Comparison of ENCODE assay signal across 32 cellular contexts in the genomic region with DNA sequence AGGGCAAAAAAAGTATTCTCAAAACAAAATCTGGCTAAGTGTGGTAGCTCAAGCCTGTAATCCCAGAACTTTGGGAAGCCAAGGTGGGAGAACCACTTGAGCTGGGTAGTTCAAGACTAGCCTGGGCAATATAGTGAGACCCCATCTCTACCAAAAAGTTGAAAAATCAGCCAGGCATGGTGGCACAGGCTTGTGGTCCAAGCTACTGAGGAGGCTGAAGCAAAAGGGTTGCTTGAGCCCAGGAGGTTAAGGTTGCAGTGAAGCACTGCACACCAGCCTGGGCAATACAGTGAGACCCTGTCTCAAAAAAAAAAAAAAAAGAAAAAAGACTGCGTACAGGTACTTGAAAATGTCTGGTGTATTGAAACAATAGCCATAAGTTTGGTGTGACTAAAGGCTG. TPM values are rescaled to one million over a fixed set of nuclear protein-coding genes. Genes with fewer than 3 reads are reported as not detected.
"Had no signal": no experiment of that assay in that cellular context is flagged by ENCODE, and none has a peak within 500 bp of the region (broad histone marks: within the 10 kb centered on the region; RNA-seq: fewer than 3 reads in every experiment).

No MANE protein-coding gene starts in this region.

- H3K27me3 ChIP-seq: colonic mucosa, dorsolateral prefrontal cortex, esophagus squamous epithelium, gastrocnemius medialis, heart right ventricle had no signal

- H3K9me3 Mint-ChIP-seq: mesothelial cell of epicardium had no signal

- H3K36me3 Mint-ChIP-seq: naive B cell had no signal

- H3K4me3 Mint-ChIP-seq: mesothelial cell of epicardium had no signal

- H3K36me3 ChIP-seq: colonic mucosa, esophagus squamous epithelium, gastrocnemius medialis, heart right ventricle, left lung, lower lobe of right lung had no signal

- ATAC-seq: gastrocnemius medialis, heart right ventricle, left cardiac atrium, left lung, left ventricle myocardium superior, lower lobe of right lung, mucosa of descending colon had no signal

- H3K27ac Mint-ChIP-seq: mesothelial cell of epicardium had no signal

- DNase-seq: colonic mucosa; cortex of kidney; dermis blood vessel endothelial cell; dorsolateral prefrontal cortex; effector CD4-positive, alpha-beta T cell; effector memory CD4-positive, alpha-beta T cell; esophagus squamous epithelium; foreskin fibroblast; foreskin melanocyte; gastrocnemius medialis; glutamatergic neuron; head of caudate nucleus; heart right ventricle; hippocampal formation; left cardiac atrium; left lung; left ventricle myocardium superior; lower lobe of right lung; mesenchymal stem cell; mucosa of descending colon; naive B cell had no signal

- H3K9me3 ChIP-seq: colonic mucosa, esophagus squamous epithelium, gastrocnemius medialis, heart right ventricle, left lung, lower lobe of right lung, mucosa of descending colon had no signal

- H3K4me3 ChIP-seq: colonic mucosa, dorsolateral prefrontal cortex, esophagus squamous epithelium, gastrocnemius medialis, heart right ventricle, left lung, lower lobe of right lung, mucosa of descending colon had no signal

- FAIRE-seq: endothelial cell of umbilical vein, islet of Langerhans, keratinocyte had no signal

- H3K27ac ChIP-seq: colonic mucosa, dorsolateral prefrontal cortex, esophagus squamous epithelium, gastrocnemius medialis, heart right ventricle, left lung, lower lobe of right lung had no signal

RNA-seq across cellular contexts. Expression of gene CXCL9, which starts 14.8 kb away (rescaled TPM):
- total RNA-seq: dermis blood vessel endothelial cell, endothelial cell of umbilical vein, epithelial cell of proximal tubule, glomerular endothelial cell, kidney epithelial cell, lung microvascular endothelial cell, mesothelial cell of epicardium, myocyte had no signal
- polyA plus RNA-seq: endothelial cell of umbilical vein had no signal

RNA-seq across cellular contexts. Expression of gene CXCL10, which starts 30.8 kb away (rescaled TPM):
- total RNA-seq: endothelial cell of umbilical vein, kidney epithelial cell, mesothelial cell of epicardium, myocyte had no signal

RNA-seq across cellular contexts. Expression of gene CXCL11, which starts 43.4 kb away (rescaled TPM):
- total RNA-seq: colonic mucosa, gastrocnemius medialis, kidney epithelial cell, lower leg skin, mesenteric fat pad, mesothelial cell of epicardium, myocyte had no signal
